In genomic region chr7:1940863-1941262, GRCh38 we compare ENCODE assay signal across 9 cellular contexts.
DNase-seq lines count a peak whose midpoint lies in the region; ATAC-seq and TF ChIP-seq lines count a peak whose summit lies in the region.
"Had no signal": no experiment of that assay in that cellular context is flagged by ENCODE, and none has a peak within 500 bp of the region (broad histone marks: within the 10 kb centered on the region; RNA-seq: fewer than 3 reads in every experiment).

No MANE protein-coding gene starts in this region.

- TF ChIP-seq EP300 in sigmoid colon (IDR thresholded peaks at IDR 0.05): no peak

- no peak for DNase-seq in activated CD4-positive, alpha-beta T cell treated with anti-CD3 and anti-CD28 coated beads for 36 hours
- no peak for DNase-seq in activated CD4-positive, alpha-beta T cell treated with anti-CD3 and anti-CD28 coated beads for 4 hours
- peak; percentile 53 for DNase-seq in activated naive CD8-positive, alpha-beta T cell treated with anti-CD3 and anti-CD28 coated beads, Interleukin-2, amount 10 ng/mL, durations not matched to agents 7 days and 5 days
- no peak for DNase-seq in stimulated activated naive CD8-positive, alpha-beta T cell treated with anti-CD3 and anti-CD28 coated beads, Interleukin-15, amount 100 ng/mL, for 72 hours
- no peak for DNase-seq in stimulated activated naive CD4-positive, alpha-beta T cell treated with Interleukin-2 at 50 U/mL for 16 hours (lab: John Stamatoyannopoulos, UW)
- DNase-seq in sigmoid colon (no peak), AML-193 (lab: John Stamatoyannopoulos, UW) (no peak)

- TF ChIP-seq CTCF in sigmoid colon (IDR thresholded peaks at IDR 0.05): no peak

- H3K27ac ChIP-seq in sigmoid colon: no peak overlapping the region
- H3K27ac ChIP-seq: hepatocyte had no signal

- no peak overlapping the region for H3K4me3 ChIP-seq in sigmoid colon
- H3K4me3 ChIP-seq: hepatocyte had no signal

- no peaks in the 10 kb centered on the region for H3K36me3 ChIP-seq in sigmoid colon

- ATAC-seq in activated CD4-positive, alpha-beta T cell treated with anti-CD3 and anti-CD28 coated beads for 36 hours: peak; percentile 2
- peak; percentile 6 for ATAC-seq in HG03095 (IDR thresholded peaks at IDR 0.05; ENCODE audit: unreplicated experiment)
- ATAC-seq in activated naive CD8-positive, alpha-beta T cell treated with anti-CD3 and anti-CD28 coated beads, Interleukin-2, amount 10 ng/mL, durations not matched to agents 7 days and 5 days (ENCODE audit: low read depth): no peak
- ATAC-seq in stimulated activated naive CD8-positive, alpha-beta T cell treated with anti-CD3 and anti-CD28 coated beads, Interleukin-15, amount 100 ng/mL, for 72 hours: peak; percentile 21

- intact Hi-C loops in activated CD4-positive, alpha-beta T cell treated with anti-CD3 and anti-CD28 coated beads for 36 hours (cut with DNase I, micrococcal nuclease): loop anchor here (1.0 to 5.0 kb wide), 13 partner anchors 15 to 1019 kb away; partner anchors contain the start of genes EIF3B (in 1 of the 2) and SNX8 (in 1 of the 2)
- intact Hi-C loops in sigmoid colon (cut with DNase I): no loop called here

- H3K27me3 Mint-ChIP-seq in activated CD4-positive, alpha-beta T cell treated with anti-CD3 and anti-CD28 coated beads for 36 hours: no peaks in the 10 kb centered on the region
- H3K27me3 Mint-ChIP-seq in activated naive CD8-positive, alpha-beta T cell treated with anti-CD3 and anti-CD28 coated beads, Interleukin-2, amount 10 ng/mL, durations not matched to agents 7 days and 5 days: peaks cover 4% of the 10 kb centered on the region
- H3K27me3 Mint-ChIP-seq in stimulated activated naive CD8-positive, alpha-beta T cell treated with anti-CD3 and anti-CD28 coated beads, Interleukin-15, amount 100 ng/mL, for 72 hours: peaks cover 9% of the 10 kb centered on the region

- peaks cover 6% of the 10 kb centered on the region for H3K36me3 Mint-ChIP-seq in activated CD4-positive, alpha-beta T cell treated with anti-CD3 and anti-CD28 coated beads for 36 hours (ENCODE audit: low read depth)
- H3K36me3 Mint-ChIP-seq in activated naive CD8-positive, alpha-beta T cell treated with anti-CD3 and anti-CD28 coated beads, Interleukin-2, amount 10 ng/mL, durations not matched to agents 7 days and 5 days: peaks cover 10% of the 10 kb centered on the region

- 69 to 90% methylated on average over 16 of the region's 16 CpGs for WGBS in sigmoid colon, 2 donors

- CTCF ChIA-PET in activated CD4-positive, alpha-beta T cell treated with anti-CD3 and anti-CD28 coated beads for 36 hours (lab: Charles Lee): interaction anchor here (0.6 to 1.5 kb wide), 2 partner anchors 58 to 705 kb away, joined by 3 to 4 read pairs; no protein-coding TSS in a partner anchor

- no peaks in the 10 kb centered on the region for H3K9me3 Mint-ChIP-seq in activated CD4-positive, alpha-beta T cell treated with anti-CD3 and anti-CD28 coated beads for 36 hours (ENCODE audit: low read depth)
- H3K9me3 Mint-ChIP-seq in activated naive CD8-positive, alpha-beta T cell treated with anti-CD3 and anti-CD28 coated beads, Interleukin-2, amount 10 ng/mL, durations not matched to agents 7 days and 5 days: no peaks in the 10 kb centered on the region
- no peaks in the 10 kb centered on the region for H3K9me3 Mint-ChIP-seq in stimulated activated naive CD8-positive, alpha-beta T cell treated with anti-CD3 and anti-CD28 coated beads, Interleukin-15, amount 100 ng/mL, for 72 hours

- H3K4me1 Mint-ChIP-seq in activated CD4-positive, alpha-beta T cell treated with anti-CD3 and anti-CD28 coated beads for 36 hours: peaks cover 72% of the 10 kb centered on the region
- H3K4me1 Mint-ChIP-seq in activated naive CD8-positive, alpha-beta T cell treated with anti-CD3 and anti-CD28 coated beads, Interleukin-2, amount 10 ng/mL, durations not matched to agents 7 days and 5 days: peaks cover 42% of the 10 kb centered on the region
- H3K4me1 Mint-ChIP-seq in stimulated activated naive CD8-positive, alpha-beta T cell treated with anti-CD3 and anti-CD28 coated beads, Interleukin-15, amount 100 ng/mL, for 72 hours: peaks cover 72% of the 10 kb centered on the region

- H3K9me3 ChIP-seq in sigmoid colon: no peaks in the 10 kb centered on the region

- H3K4me3 Mint-ChIP-seq in activated CD4-positive, alpha-beta T cell treated with anti-CD3 and anti-CD28 coated beads for 36 hours: peak overlapping the region; percentile 81
- peak overlapping the region; percentile 90 for H3K4me3 Mint-ChIP-seq in activated naive CD8-positive, alpha-beta T cell treated with anti-CD3 and anti-CD28 coated beads, Interleukin-2, amount 10 ng/mL, durations not matched to agents 7 days and 5 days
- H3K4me3 Mint-ChIP-seq in stimulated activated naive CD8-positive, alpha-beta T cell treated with anti-CD3 and anti-CD28 coated beads, Interleukin-15, amount 100 ng/mL, for 72 hours: peak overlapping the region; percentile 85 to 92

- H3K27me3 ChIP-seq in sigmoid colon: no peaks in the 10 kb centered on the region
- H3K27me3 ChIP-seq: hepatocyte had no signal

- H3K27ac Mint-ChIP-seq in activated CD4-positive, alpha-beta T cell treated with anti-CD3 and anti-CD28 coated beads for 36 hours: peak overlapping the region; percentile 93
- H3K27ac Mint-ChIP-seq in activated naive CD8-positive, alpha-beta T cell treated with anti-CD3 and anti-CD28 coated beads, Interleukin-2, amount 10 ng/mL, durations not matched to agents 7 days and 5 days: peak overlapping the region; percentile 96
- H3K27ac Mint-ChIP-seq in stimulated activated naive CD8-positive, alpha-beta T cell treated with anti-CD3 and anti-CD28 coated beads, Interleukin-15, amount 100 ng/mL, for 72 hours: peak overlapping the region; percentile 92 to 97

- POLR2A ChIA-PET in activated CD4-positive, alpha-beta T cell treated with anti-CD3 and anti-CD28 coated beads for 36 hours (lab: Charles Lee): interaction anchor here (0.8 to 1.6 kb wide), 2 partner anchors 13 to 21 kb away, joined by 4 to 6 read pairs; no protein-coding TSS in a partner anchor
- POLR2A ChIA-PET in activated naive CD8-positive, alpha-beta T cell treated with anti-CD3 and anti-CD28 coated beads, Interleukin-2, amount 10 ng/mL, durations not matched to agents 7 days and 5 days (lab: Charles Lee): interaction anchor here (0.6 to 2.4 kb wide), 8 partner anchors 10 to 97 kb away, joined by 3 to 17 read pairs (median 6); no protein-coding TSS in a partner anchor

- H3K4me1 ChIP-seq in sigmoid colon: no peaks in the 10 kb centered on the region

- TF ChIP-seq POLR2A in sigmoid colon (IDR thresholded peaks at IDR 0.05): no peak
